10 cellular contexts compared by ENCODE assay signal in genomic region chr4:95761441-95761840, GRCh38.
DNase-seq lines count a peak whose midpoint lies in the region; ATAC-seq and TF ChIP-seq lines count a peak whose summit lies in the region.
"Had no signal": no experiment of that assay in that cellular context is flagged by ENCODE, and none has a peak within 500 bp of the region (broad histone marks: within the 10 kb centered on the region; RNA-seq: fewer than 3 reads in every experiment).

No MANE protein-coding gene starts in this region.

- H3K79me2 ChIP-seq in hepatocyte: no peaks in the 10 kb centered on the region

- no peak overlapping the region for H3K4me3 ChIP-seq in AG04450 (ENCODE audit: low read depth, low read length)
- H3K4me3 ChIP-seq in hepatocyte: no peak overlapping the region
- no peak overlapping the region for H3K4me3 ChIP-seq in left ventricle myocardium inferior
- H3K4me3 ChIP-seq in right cardiac atrium (ENCODE audit: low read length): no peak overlapping the region
- H3K4me3 ChIP-seq: cardiac muscle cell had no signal

- POLR2A ChIA-PET in AG04450 (lab: Yijun Ruan, JAX): no interaction called here

- H3K9me3 ChIP-seq in AG04450 (ENCODE audit: control insufficient read depth, insufficient read depth, low read length) (no peaks in the 10 kb centered on the region), hepatocyte (ENCODE audit: low read depth) (no peaks in the 10 kb centered on the region), left ventricle myocardium inferior (replicated peaks) (peaks cover 2% of the 10 kb centered on the region), right cardiac atrium (ENCODE audit: control insufficient read depth, low read length) (no peaks in the 10 kb centered on the region)

- H3K27me3 ChIP-seq in AG04450 (ENCODE audit: control insufficient read depth, insufficient read depth, low read length) (no peaks in the 10 kb centered on the region), hepatocyte (no peaks in the 10 kb centered on the region), left ventricle myocardium inferior (ENCODE audit: low read depth) (no peaks in the 10 kb centered on the region), right cardiac atrium (ENCODE audit: control insufficient read depth, insufficient read depth) (no peaks in the 10 kb centered on the region)
- H3K27me3 ChIP-seq: cardiac muscle cell had no signal

- ATAC-seq in right cardiac atrium: no peak

- H3K4me1 ChIP-seq in hepatocyte (ENCODE audit: insufficient read depth): no peaks in the 10 kb centered on the region
- H3K4me1 ChIP-seq in left ventricle myocardium inferior: no peaks in the 10 kb centered on the region
- H3K4me1 ChIP-seq in right cardiac atrium (ENCODE audit: control insufficient read depth, insufficient read depth, low read length): no peaks in the 10 kb centered on the region

- no peak overlapping the region for H3K4me2 ChIP-seq in hepatocyte

- no peaks in the 10 kb centered on the region for H4K20me1 ChIP-seq in hepatocyte (ENCODE audit: insufficient read depth, poor library complexity, severe bottlenecking)

- peak; percentile 6 for DNase-seq in AG04450 (ENCODE audit: low read depth, low spot score)
- peak; percentile 19 for DNase-seq in OCI-M1 (lab: John Stamatoyannopoulos, UW)
- DNase-seq in brain pericyte (ENCODE audit: low read depth, low spot score): peak; percentile 15
- peak; percentile 4 for DNase-seq in hepatocyte (ENCODE audit: low spot score)
- DNase-seq in activated gamma-delta T cell treated with Interleukin-2 at 50 U/mL for 16 hours: no peak
- DNase-seq in left ventricle myocardium inferior: no peak
- DNase-seq in activated CD4-positive, alpha-beta T cell treated with anti-CD3 and anti-CD28 coated beads, Interleukin-2, amount 50 U/mL, for 4 hours: no peak
- DNase-seq in right cardiac atrium: no peak
- DNase-seq: stimulated activated CD4-positive, alpha-beta T cell treated with anti-CD3 and anti-CD28 coated beads, Interleukin-2, amount 100 ng/mL, for 48 hours had no signal

- intact Hi-C loops in left ventricle myocardium inferior (cut with micrococcal nuclease) (no loop called here), right cardiac atrium (cut with DNase I) (no loop called here)

- no peaks in the 10 kb centered on the region for H3K9me2 ChIP-seq in hepatocyte (replicated peaks; ENCODE audit: insufficient read depth)

- H2AFZ ChIP-seq in hepatocyte: no peak overlapping the region

- H3K36me3 ChIP-seq in hepatocyte (replicated peaks; ENCODE audit: insufficient read depth, low read depth) (no peaks in the 10 kb centered on the region), left ventricle myocardium inferior (no peaks in the 10 kb centered on the region)
- H3K36me3 ChIP-seq: cardiac muscle cell had no signal

- 64% methylated on average over 1 of the region's 1 CpG for WGBS in hepatocyte (ENCODE audit: low lambda C conversion rate, missing lambda C conversion rate)
- 71% methylated on average over 1 of the region's 1 CpG for WGBS in right cardiac atrium

- CTCF ChIA-PET in AG04450 (lab: Charles Lee): interaction anchor here (0.6 kb wide), 1 partner anchor 1869 kb away, joined by 3 read pairs; no protein-coding TSS in a partner anchor

- TF ChIP-seq CTCF in AG04450 (IDR thresholded peaks at IDR 0.05; ENCODE audit: low read depth, low read length) (no peak), hepatocyte (IDR thresholded peaks at IDR 0.05; ENCODE audit: poor library complexity) (no peak), left ventricle myocardium inferior (IDR thresholded peaks at IDR 0.05; ENCODE audit: borderline replicate concordance) (no peak)

- H3K27ac ChIP-seq in AG04450 (ENCODE audit: low read depth, low read length) (no peak overlapping the region), hepatocyte (no peak overlapping the region), left ventricle myocardium inferior (replicated peaks) (no peak overlapping the region), right cardiac atrium (ENCODE audit: low read length) (no peak overlapping the region)
- H3K27ac ChIP-seq: cardiac muscle cell had no signal

Comparison
In these comparisons a context has a peak if more than half of its experiments do, and no peak if none do; other contexts are left out.
1. DNase-seq: peak in AG04450 (single experiment), OCI-M1 (single experiment), brain pericyte (single experiment) and hepatocyte (single experiment); none in activated gamma-delta T cell treated with Interleukin-2 at 50 U/mL for 16 hours (single experiment), left ventricle myocardium inferior (single experiment), activated CD4-positive, alpha-beta T cell treated with anti-CD3 and anti-CD28 coated beads, Interleukin-2, amount 50 U/mL, for 4 hours (0 of 2) and right cardiac atrium (0 of 3).